Comparison of ENCODE assay signal across 1 cellular context in genomic region chr20:13420625-13421024, GRCh38.
TF ChIP-seq lines count a peak whose summit lies in the region.

No MANE protein-coding gene starts in this region.

TF ChIP-seq in A549, 52 proteins besides CTCF, POLR2A, EP300 and RAD21 (continued from another document):
- TF ChIP-seq HES2 (IDR thresholded peaks at IDR 0.05) = no peak
